In genomic region chr4:71026086-71026485, GRCh38 we compare ENCODE assay signal across 11 cellular contexts. TPM values are rescaled to one million over a fixed set of nuclear protein-coding genes. Genes with fewer than 3 reads are reported as not detected.
DNase-seq lines count a peak whose midpoint lies in the region; ATAC-seq and TF ChIP-seq lines count a peak whose summit lies in the region.
"Had no signal": no experiment of that assay in that cellular context is flagged by ENCODE, and none has a peak within 500 bp of the region (broad histone marks: within the 10 kb centered on the region; RNA-seq: fewer than 3 reads in every experiment).

No MANE protein-coding gene starts in this region.

- ATAC-seq in HG02870 (IDR thresholded peaks at IDR 0.05; ENCODE audit: unreplicated experiment) (no peak), HG02588 (IDR thresholded peaks at IDR 0.05; ENCODE audit: unreplicated experiment) (no peak)
- ATAC-seq: gastroesophageal sphincter, WTC11 had no signal

- peaks cover 22% of the 10 kb centered on the region for H3K36me3 Mint-ChIP-seq in mesothelial cell of epicardium

- TF ChIP-seq CTCF in mesothelial cell of epicardium (IDR thresholded peaks at IDR 0.05; ENCODE audit: unreplicated experiment), result no peak

- peak overlapping the region; percentile 70 for H3K27ac Mint-ChIP-seq in mesothelial cell of epicardium
- H3K27ac Mint-ChIP-seq: WTC11 had no signal

- H3K27me3 Mint-ChIP-seq in mesothelial cell of epicardium (ENCODE audit: low read depth), result no peaks in the 10 kb centered on the region

- no peaks in the 10 kb centered on the region for H3K9me3 Mint-ChIP-seq in mesothelial cell of epicardium
- H3K9me3 Mint-ChIP-seq: WTC11 had no signal

- H3K4me1 Mint-ChIP-seq in mesothelial cell of epicardium, result peaks cover 14% of the 10 kb centered on the region

- DNase-seq in DMS53 treated with DMSO at 0.1 percent for 48 hours (lab: John Stamatoyannopoulos, UW; ENCODE audit: unreplicated experiment), result peak; percentile 17
- peak; percentile 87 for DNase-seq in LHCN-M2 (ENCODE audit: low read depth)
- DNase-seq in dedifferentiated amniotic fluid mesenchymal stem cell (ENCODE audit: extremely low spot score), result peak; percentile 79
- DNase-seq in mesothelial cell of epicardium (ENCODE audit: low spot score in 2 of 2, unreplicated experiment in 2 of 2), result no peak
- DNase-seq in KG1 (lab: John Stamatoyannopoulos, UW), result no peak
- no peak for DNase-seq in NCI-H2171 (lab: John Stamatoyannopoulos, UW)
- DNase-seq: stimulated activated CD4-positive, alpha-beta T cell treated with anti-CD3 and anti-CD28 coated beads, Interleukin-4, amount 100 ng/mL, for 4 hours had no signal

- no peak overlapping the region for H3K4me3 Mint-ChIP-seq in mesothelial cell of epicardium
- H3K4me3 Mint-ChIP-seq: WTC11 had no signal

RNA-seq across cellular contexts. Expression of gene DCK, which starts 32.6 kb away (rescaled TPM):
- 52.8 and 53.4 TPM in 2 replicates for total RNA-seq in LHCN-M2 (2014; rRNA removed)
- 8.8 TPM for polyA plus RNA-seq in LHCN-M2 (2012)
- 12.7 to 14.1 TPM (median 13.9 TPM) in 3 replicates for total RNA-seq in mesothelial cell of epicardium

Comparison
In these comparisons a context has a peak if more than half of its experiments do, and no peak if none do; other contexts are left out.
1. DNase-seq: peak in DMS53 treated with DMSO at 0.1 percent for 48 hours (single experiment), LHCN-M2 (single experiment) and dedifferentiated amniotic fluid mesenchymal stem cell (single experiment); none in mesothelial cell of epicardium (0 of 2), KG1 (single experiment) and NCI-H2171 (single experiment).